In the genomic region with DNA sequence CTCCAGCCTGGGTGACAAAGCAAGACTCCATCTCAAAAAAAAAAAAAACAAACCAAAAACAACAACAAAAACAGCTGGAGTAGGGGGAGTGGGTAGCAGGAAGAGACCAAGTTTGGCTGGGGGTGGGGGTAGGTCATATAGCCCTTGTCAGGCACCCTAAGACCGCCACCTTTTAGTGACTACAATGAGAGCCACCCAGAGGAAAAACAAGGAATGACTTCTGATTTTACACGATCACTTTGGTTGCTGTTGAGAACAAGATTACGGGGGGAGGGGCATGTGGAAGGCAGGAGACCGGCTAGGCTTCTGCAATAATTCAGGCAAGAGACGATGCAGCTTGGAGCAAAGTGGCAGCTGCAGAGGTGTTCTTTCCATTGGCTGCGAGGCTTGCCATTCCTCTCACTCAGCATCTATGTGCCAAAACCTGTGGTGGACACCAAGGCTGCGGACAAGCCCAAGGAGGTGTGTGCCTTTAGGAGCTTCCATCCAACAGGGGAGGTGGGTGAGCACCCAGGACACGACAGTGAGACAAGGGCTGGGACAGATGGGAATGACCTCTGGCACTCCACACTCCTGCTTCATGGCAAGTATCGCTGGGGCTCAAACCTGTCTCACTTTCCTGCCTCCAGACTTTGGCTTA, we compare ENCODE assay signal across 8 cellular contexts. TPM values are rescaled to one million over a fixed set of nuclear protein-coding genes. Genes with fewer than 3 reads are reported as not detected.
DNase-seq lines count a peak whose midpoint lies in the region; ATAC-seq lines count a peak whose summit lies in the region.

No MANE protein-coding gene starts in this region.

- peak; percentile 61 for DNase-seq in DMS114 treated with DMSO at 0.1 percent for 48 hours (lab: John Stamatoyannopoulos, UW; ENCODE audit: unreplicated experiment)
- peak; percentile 57 for DNase-seq in LHCN-M2 (ENCODE audit: low read depth)
- no peak for DNase-seq in activated T-helper 2 cell treated with anti-CD3 and anti-CD28 coated beads, Interferon-gamma antibody, Interleukin-2, Interleukin-4, amounts not matched to agents 10 μg/mL and 5 μg/mL and 100 μg/mL, durations not matched to agents 14 hours and 24 hours and 36 hours (ENCODE audit: low spot score)
- DNase-seq in kidney tubule cell (ENCODE audit: low spot score): peak; percentile 35
- no peak for DNase-seq in NCI-H1436 treated with DMSO at 0.1 percent for 48 hours (lab: John Stamatoyannopoulos, UW)
- DNase-seq in UCSD-AML1 (lab: John Stamatoyannopoulos, UW; ENCODE audit: unreplicated experiment): no peak
- DNase-seq in NCI-H1092 (lab: John Stamatoyannopoulos, UW): no peak

- no peaks in the 10 kb centered on the region for H3K27me3 Mint-ChIP-seq in activated T-helper 2 cell treated with anti-CD3 and anti-CD28 coated beads, Interferon-gamma antibody, Interleukin-2, Interleukin-4, amounts not matched to agents 10 μg/mL and 5 μg/mL and 100 μg/mL, durations not matched to agents 14 hours and 24 hours and 36 hours (ENCODE audit: low read depth)

- intact Hi-C loops in activated T-helper 2 cell treated with anti-CD3 and anti-CD28 coated beads, Interferon-gamma antibody, Interleukin-2, Interleukin-4, amounts not matched to agents 10 μg/mL and 5 μg/mL and 100 μg/mL, durations not matched to agents 14 hours and 24 hours and 36 hours (cut with micrococcal nuclease): loop anchor here (5.0 kb wide), 3 partner anchors 401 to 1421 kb away; a partner anchor contains a TSS

- peaks cover 54% of the 10 kb centered on the region for H3K4me1 Mint-ChIP-seq in activated T-helper 2 cell treated with anti-CD3 and anti-CD28 coated beads, Interferon-gamma antibody, Interleukin-2, Interleukin-4, amounts not matched to agents 10 μg/mL and 5 μg/mL and 100 μg/mL, durations not matched to agents 14 hours and 24 hours and 36 hours (ENCODE audit: low read depth)

- H3K36me3 Mint-ChIP-seq in activated T-helper 2 cell treated with anti-CD3 and anti-CD28 coated beads, Interferon-gamma antibody, Interleukin-2, Interleukin-4, amounts not matched to agents 10 μg/mL and 5 μg/mL and 100 μg/mL, durations not matched to agents 14 hours and 24 hours and 36 hours (ENCODE audit: low read depth): peaks cover 58% of the 10 kb centered on the region

- H3K27ac Mint-ChIP-seq in activated T-helper 2 cell treated with anti-CD3 and anti-CD28 coated beads, Interferon-gamma antibody, Interleukin-2, Interleukin-4, amounts not matched to agents 10 μg/mL and 5 μg/mL and 100 μg/mL, durations not matched to agents 14 hours and 24 hours and 36 hours: no peak overlapping the region

- peak overlapping the region; percentile 96 for H3K4me3 Mint-ChIP-seq in activated T-helper 2 cell treated with anti-CD3 and anti-CD28 coated beads, Interferon-gamma antibody, Interleukin-2, Interleukin-4, amounts not matched to agents 10 μg/mL and 5 μg/mL and 100 μg/mL, durations not matched to agents 14 hours and 24 hours and 36 hours (ENCODE audit: low read depth)

- ATAC-seq in HG03469 (IDR thresholded peaks at IDR 0.05; ENCODE audit: unreplicated experiment): no peak

- H3K9me3 Mint-ChIP-seq in activated T-helper 2 cell treated with anti-CD3 and anti-CD28 coated beads, Interferon-gamma antibody, Interleukin-2, Interleukin-4, amounts not matched to agents 10 μg/mL and 5 μg/mL and 100 μg/mL, durations not matched to agents 14 hours and 24 hours and 36 hours: no peaks in the 10 kb centered on the region

RNA-seq across cellular contexts. Expression of a gene that starts 1.7 kb away (rescaled TPM):
- 104 and 123 TPM in 2 replicates for total RNA-seq in LHCN-M2 (2014; rRNA removed)
- 96.0 TPM for polyA plus RNA-seq in LHCN-M2 (2012)
- 76.9 and 78.4 TPM in 2 replicates for total RNA-seq in activated T-helper 2 cell treated with anti-CD3 and anti-CD28 coated beads, Interferon-gamma antibody, Interleukin-2, Interleukin-4, amounts not matched to agents 10 μg/mL and 5 μg/mL and 100 μg/mL, durations not matched to agents 14 hours and 24 hours and 36 hours

RNA-seq across cellular contexts. Expression of a gene that starts 10.4 kb away (rescaled TPM):
- 181 and 185 TPM in 2 replicates for total RNA-seq in LHCN-M2 (2014; rRNA removed)
- 233 TPM for polyA plus RNA-seq in LHCN-M2 (2012)
- total RNA-seq in activated T-helper 2 cell treated with anti-CD3 and anti-CD28 coated beads, Interferon-gamma antibody, Interleukin-2, Interleukin-4, amounts not matched to agents 10 μg/mL and 5 μg/mL and 100 μg/mL, durations not matched to agents 14 hours and 24 hours and 36 hours: 339 and 348 TPM in 2 replicates

RNA-seq across cellular contexts. Expression of a gene that starts 28.7 kb away (rescaled TPM):
- 27.9 and 33.0 TPM in 2 replicates for total RNA-seq in LHCN-M2 (2014; rRNA removed)
- polyA plus RNA-seq in LHCN-M2 (2012): 15.3 TPM
- total RNA-seq in activated T-helper 2 cell treated with anti-CD3 and anti-CD28 coated beads, Interferon-gamma antibody, Interleukin-2, Interleukin-4, amounts not matched to agents 10 μg/mL and 5 μg/mL and 100 μg/mL, durations not matched to agents 14 hours and 24 hours and 36 hours: 46.9 and 47.5 TPM in 2 replicates

RNA-seq across cellular contexts. Expression of a gene that starts 39.7 kb away (rescaled TPM):
- total RNA-seq in LHCN-M2 (2014; rRNA removed): not detected in 2 replicates
- not detected for polyA plus RNA-seq in LHCN-M2 (2012)
- 0.09 TPM in 2 replicates for total RNA-seq in activated T-helper 2 cell treated with anti-CD3 and anti-CD28 coated beads, Interferon-gamma antibody, Interleukin-2, Interleukin-4, amounts not matched to agents 10 μg/mL and 5 μg/mL and 100 μg/mL, durations not matched to agents 14 hours and 24 hours and 36 hours

Comparison
In these comparisons a context has a peak if more than half of its experiments do, and no peak if none do; other contexts are left out.
1. DNase-seq: peak in DMS114 treated with DMSO at 0.1 percent for 48 hours (single experiment), LHCN-M2 (single experiment) and kidney tubule cell (single experiment); none in activated T-helper 2 cell treated with anti-CD3 and anti-CD28 coated beads, Interferon-gamma antibody, Interleukin-2, Interleukin-4, amounts not matched to agents 10 μg/mL and 5 μg/mL and 100 μg/mL, durations not matched to agents 14 hours and 24 hours and 36 hours (single experiment), NCI-H1436 treated with DMSO at 0.1 percent for 48 hours (single experiment), UCSD-AML1 (single experiment) and NCI-H1092 (single experiment).